In the genomic region with DNA sequence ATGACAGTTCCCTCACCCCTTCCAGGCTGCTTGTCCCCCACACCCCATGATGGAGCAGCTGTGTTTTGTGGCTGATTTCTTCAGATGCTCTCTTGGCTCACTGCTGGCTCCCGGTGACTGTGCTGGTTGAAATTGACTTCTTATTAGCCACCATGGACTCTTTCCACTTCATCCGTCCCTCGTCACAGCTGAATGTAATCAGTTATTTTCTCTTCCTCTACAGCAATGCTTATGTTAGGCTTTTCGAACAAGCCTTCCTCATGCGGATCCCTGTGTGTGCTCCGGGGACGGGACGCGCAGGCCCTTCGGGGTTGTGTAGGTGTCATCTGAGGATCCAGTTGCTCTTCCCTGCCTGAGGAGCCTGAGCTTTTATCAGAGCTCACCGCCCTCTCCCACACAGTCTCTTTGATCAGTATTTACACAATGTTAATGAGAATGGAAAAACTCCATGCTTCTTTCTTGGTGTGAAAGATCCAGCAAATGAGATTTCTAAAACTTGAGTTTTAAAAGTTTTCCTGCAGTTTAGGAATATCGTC, we compare ENCODE assay signal across 1 cellular context.
A peak's percentile ranks its signal among the peaks of the same experiment; 100 is the strongest.
TF ChIP-seq lines count a peak whose summit lies in the region.

No MANE protein-coding gene starts in this region.

TF ChIP-seq in HepG2, 621 proteins besides CTCF, POLR2A, EP300 and RAD21 (continued from another document and continues in another):
- TF ChIP-seq HNF1A (IDR thresholded peaks at IDR 0.05; ENCODE audit: low read depth) (no peak), HNF1A (CRISPR knock-in tag; IDR thresholded peaks at IDR 0.05; ENCODE audit: borderline replicate concordance) (no peak), ZBTB49 (CRISPR knock-in tag; IDR thresholded peaks at IDR 0.05; ENCODE audit: borderline replicate concordance) (no peak), ETV5 (CRISPR knock-in tag; IDR thresholded peaks at IDR 0.05; ENCODE audit: borderline replicate concordance) (no peak), TBX2 (CRISPR knock-in tag; IDR thresholded peaks at IDR 0.05; ENCODE audit: borderline replicate concordance) (peak; percentile 73; the same call in 1 of the 2 replicates), ZNF883 (CRISPR knock-in tag; IDR thresholded peaks at IDR 0.05; ENCODE audit: not compliant biosample characterization) (no peak), ZNF234 (CRISPR knock-in tag; conservative IDR thresholded peaks at IDR 0.05) (no peak), KDM2A (CRISPR knock-in tag; IDR thresholded peaks at IDR 0.05; ENCODE audit: borderline replicate concordance, low read depth) (no peak), GPN1 (CRISPR knock-in tag; IDR thresholded peaks at IDR 0.05; ENCODE audit: borderline replicate concordance) (no peak), SRSF4 (IDR thresholded peaks at IDR 0.05; ENCODE audit: low read depth, low read length, poor library complexity, severe bottlenecking) (no peak), ZNF263 (CRISPR knock-in tag; IDR thresholded peaks at IDR 0.05) (peak; percentile 46; the same call in 1 of the 2 replicates), ZFP36L2 (CRISPR knock-in tag; IDR thresholded peaks at IDR 0.05) (no peak), ZNF225 (CRISPR knock-in tag; IDR thresholded peaks at IDR 0.05) (no peak), ZNF761 (CRISPR knock-in tag; conservative IDR thresholded peaks at IDR 0.05) (no peak), ZNF777 (CRISPR knock-in tag; IDR thresholded peaks at IDR 0.05) (no peak), ZNF547 (CRISPR knock-in tag; IDR thresholded peaks at IDR 0.05) (no peak), ZNF556 (CRISPR knock-in tag; IDR thresholded peaks at IDR 0.05; ENCODE audit: borderline replicate concordance) (no peak), ZNF557 (CRISPR knock-in tag; IDR thresholded peaks at IDR 0.05) (no peak), SP5 (CRISPR knock-in tag; IDR thresholded peaks at IDR 0.05; ENCODE audit: borderline replicate concordance, low read depth) (peak; percentile 89), IRF2 (CRISPR knock-in tag; IDR thresholded peaks at IDR 0.05) (no peak), ZNF235 (CRISPR knock-in tag; IDR thresholded peaks at IDR 0.05; ENCODE audit: borderline replicate concordance) (no peak), SOX13 (IDR thresholded peaks at IDR 0.05) (no peak), SOX13 (CRISPR knock-in tag; conservative IDR thresholded peaks at IDR 0.05 in 1 of 2, IDR thresholded peaks at IDR 0.05 in 1 of 2) (peak in 1 of 2 experiments; percentile 74; a peak in 2 of 4 replicates), MTF1 (CRISPR knock-in tag; IDR thresholded peaks at IDR 0.05) (no peak), ZNF709 (CRISPR knock-in tag; IDR thresholded peaks at IDR 0.05) (no peak), SNAI1 (CRISPR knock-in tag; IDR thresholded peaks at IDR 0.05; ENCODE audit: borderline replicate concordance) (no peak), SOX5 (CRISPR knock-in tag; IDR thresholded peaks at IDR 0.05; ENCODE audit: borderline replicate concordance) (peak; percentile 41; the same call in 1 of the 2 replicates), JUND (CRISPR knock-in tag; IDR thresholded peaks at IDR 0.05) (no peak), ZNF768 (CRISPR knock-in tag; IDR thresholded peaks at IDR 0.05) (no peak), SETDB1 (CRISPR knock-in tag; IDR thresholded peaks at IDR 0.05; ENCODE audit: borderline replicate concordance) (no peak), ZNF367 (CRISPR knock-in tag; IDR thresholded peaks at IDR 0.05; ENCODE audit: borderline replicate concordance) (no peak), ZMYM4 (CRISPR knock-in tag; IDR thresholded peaks at IDR 0.05) (no peak), MLX (CRISPR knock-in tag; IDR thresholded peaks at IDR 0.05) (no peak), ZNF746 (CRISPR knock-in tag; IDR thresholded peaks at IDR 0.05) (no peak), ZNF430 (CRISPR knock-in tag; IDR thresholded peaks at IDR 0.05) (no peak)
- TF ChIP-seq, protein P1, sequence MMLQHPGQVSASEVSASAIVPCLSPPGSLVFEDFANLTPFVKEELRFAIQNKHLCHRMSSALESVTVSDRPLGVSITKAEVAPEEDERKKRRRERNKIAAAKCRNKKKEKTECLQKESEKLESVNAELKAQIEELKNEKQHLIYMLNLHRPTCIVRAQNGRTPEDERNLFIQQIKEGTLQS (CRISPR knock-in tag; IDR thresholded peaks at IDR 0.05) = no peak
- TF ChIP-seq, protein P2, sequence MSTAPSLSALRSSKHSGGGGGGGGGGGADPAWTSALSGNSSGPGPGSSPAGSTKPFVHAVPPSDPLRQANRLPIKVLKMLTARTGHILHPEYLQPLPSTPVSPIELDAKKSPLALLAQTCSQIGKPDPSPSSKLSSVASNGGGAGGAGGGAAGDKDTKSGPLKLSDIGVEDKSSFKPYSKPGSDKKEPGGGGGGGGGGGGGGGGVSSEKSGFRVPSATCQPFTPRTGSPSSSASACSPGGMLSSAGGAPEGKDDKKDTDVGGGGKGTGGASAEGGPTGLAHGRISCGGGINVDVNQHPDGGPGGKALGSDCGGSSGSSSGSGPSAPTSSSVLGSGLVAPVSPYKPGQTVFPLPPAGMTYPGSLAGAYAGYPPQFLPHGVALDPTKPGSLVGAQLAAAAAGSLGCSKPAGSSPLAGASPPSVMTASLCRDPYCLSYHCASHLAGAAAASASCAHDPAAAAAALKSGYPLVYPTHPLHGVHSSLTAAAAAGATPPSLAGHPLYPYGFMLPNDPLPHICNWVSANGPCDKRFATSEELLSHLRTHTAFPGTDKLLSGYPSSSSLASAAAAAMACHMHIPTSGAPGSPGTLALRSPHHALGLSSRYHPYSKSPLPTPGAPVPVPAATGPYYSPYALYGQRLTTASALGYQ (CRISPR knock-in tag; IDR thresholded peaks at IDR 0.05) = no peak
- TF ChIP-seq, protein P3, sequence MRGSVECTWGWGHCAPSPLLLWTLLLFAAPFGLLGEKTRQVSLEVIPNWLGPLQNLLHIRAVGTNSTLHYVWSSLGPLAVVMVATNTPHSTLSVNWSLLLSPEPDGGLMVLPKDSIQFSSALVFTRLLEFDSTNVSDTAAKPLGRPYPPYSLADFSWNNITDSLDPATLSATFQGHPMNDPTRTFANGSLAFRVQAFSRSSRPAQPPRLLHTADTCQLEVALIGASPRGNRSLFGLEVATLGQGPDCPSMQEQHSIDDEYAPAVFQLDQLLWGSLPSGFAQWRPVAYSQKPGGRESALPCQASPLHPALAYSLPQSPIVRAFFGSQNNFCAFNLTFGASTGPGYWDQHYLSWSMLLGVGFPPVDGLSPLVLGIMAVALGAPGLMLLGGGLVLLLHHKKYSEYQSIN (CRISPR knock-in tag; IDR thresholded peaks at IDR 0.05; ENCODE audit: borderline replicate concordance) = no peak
- TF ChIP-seq, protein P4, sequence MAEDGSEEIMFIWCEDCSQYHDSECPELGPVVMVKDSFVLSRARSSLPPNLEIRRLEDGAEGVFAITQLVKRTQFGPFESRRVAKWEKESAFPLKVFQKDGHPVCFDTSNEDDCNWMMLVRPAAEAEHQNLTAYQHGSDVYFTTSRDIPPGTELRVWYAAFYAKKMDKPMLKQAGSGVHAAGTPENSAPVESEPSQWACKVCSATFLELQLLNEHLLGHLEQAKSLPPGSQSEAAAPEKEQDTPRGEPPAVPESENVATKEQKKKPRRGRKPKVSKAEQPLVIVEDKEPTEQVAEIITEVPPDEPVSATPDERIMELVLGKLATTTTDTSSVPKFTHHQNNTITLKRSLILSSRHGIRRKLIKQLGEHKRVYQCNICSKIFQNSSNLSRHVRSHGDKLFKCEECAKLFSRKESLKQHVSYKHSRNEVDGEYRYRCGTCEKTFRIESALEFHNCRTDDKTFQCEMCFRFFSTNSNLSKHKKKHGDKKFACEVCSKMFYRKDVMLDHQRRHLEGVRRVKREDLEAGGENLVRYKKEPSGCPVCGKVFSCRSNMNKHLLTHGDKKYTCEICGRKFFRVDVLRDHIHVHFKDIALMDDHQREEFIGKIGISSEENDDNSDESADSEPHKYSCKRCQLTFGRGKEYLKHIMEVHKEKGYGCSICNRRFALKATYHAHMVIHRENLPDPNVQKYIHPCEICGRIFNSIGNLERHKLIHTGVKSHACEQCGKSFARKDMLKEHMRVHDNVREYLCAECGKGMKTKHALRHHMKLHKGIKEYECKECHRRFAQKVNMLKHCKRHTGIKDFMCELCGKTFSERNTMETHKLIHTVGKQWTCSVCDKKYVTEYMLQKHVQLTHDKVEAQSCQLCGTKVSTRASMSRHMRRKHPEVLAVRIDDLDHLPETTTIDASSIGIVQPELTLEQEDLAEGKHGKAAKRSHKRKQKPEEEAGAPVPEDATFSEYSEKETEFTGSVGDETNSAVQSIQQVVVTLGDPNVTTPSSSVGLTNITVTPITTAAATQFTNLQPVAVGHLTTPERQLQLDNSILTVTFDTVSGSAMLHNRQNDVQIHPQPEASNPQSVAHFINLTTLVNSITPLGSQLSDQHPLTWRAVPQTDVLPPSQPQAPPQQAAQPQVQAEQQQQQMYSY (CRISPR knock-in tag; IDR thresholded peaks at IDR 0.05) = no peak
- TF ChIP-seq, protein P5, sequence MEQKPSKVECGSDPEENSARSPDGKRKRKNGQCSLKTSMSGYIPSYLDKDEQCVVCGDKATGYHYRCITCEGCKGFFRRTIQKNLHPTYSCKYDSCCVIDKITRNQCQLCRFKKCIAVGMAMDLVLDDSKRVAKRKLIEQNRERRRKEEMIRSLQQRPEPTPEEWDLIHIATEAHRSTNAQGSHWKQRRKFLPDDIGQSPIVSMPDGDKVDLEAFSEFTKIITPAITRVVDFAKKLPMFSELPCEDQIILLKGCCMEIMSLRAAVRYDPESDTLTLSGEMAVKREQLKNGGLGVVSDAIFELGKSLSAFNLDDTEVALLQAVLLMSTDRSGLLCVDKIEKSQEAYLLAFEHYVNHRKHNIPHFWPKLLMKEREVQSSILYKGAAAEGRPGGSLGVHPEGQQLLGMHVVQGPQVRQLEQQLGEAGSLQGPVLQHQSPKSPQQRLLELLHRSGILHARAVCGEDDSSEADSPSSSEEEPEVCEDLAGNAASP (CRISPR knock-in tag; IDR thresholded peaks at IDR 0.05; ENCODE audit: borderline replicate concordance) = peak; percentile 85; the same call in 1 of the 2 replicates
- TF ChIP-seq, protein P6, sequence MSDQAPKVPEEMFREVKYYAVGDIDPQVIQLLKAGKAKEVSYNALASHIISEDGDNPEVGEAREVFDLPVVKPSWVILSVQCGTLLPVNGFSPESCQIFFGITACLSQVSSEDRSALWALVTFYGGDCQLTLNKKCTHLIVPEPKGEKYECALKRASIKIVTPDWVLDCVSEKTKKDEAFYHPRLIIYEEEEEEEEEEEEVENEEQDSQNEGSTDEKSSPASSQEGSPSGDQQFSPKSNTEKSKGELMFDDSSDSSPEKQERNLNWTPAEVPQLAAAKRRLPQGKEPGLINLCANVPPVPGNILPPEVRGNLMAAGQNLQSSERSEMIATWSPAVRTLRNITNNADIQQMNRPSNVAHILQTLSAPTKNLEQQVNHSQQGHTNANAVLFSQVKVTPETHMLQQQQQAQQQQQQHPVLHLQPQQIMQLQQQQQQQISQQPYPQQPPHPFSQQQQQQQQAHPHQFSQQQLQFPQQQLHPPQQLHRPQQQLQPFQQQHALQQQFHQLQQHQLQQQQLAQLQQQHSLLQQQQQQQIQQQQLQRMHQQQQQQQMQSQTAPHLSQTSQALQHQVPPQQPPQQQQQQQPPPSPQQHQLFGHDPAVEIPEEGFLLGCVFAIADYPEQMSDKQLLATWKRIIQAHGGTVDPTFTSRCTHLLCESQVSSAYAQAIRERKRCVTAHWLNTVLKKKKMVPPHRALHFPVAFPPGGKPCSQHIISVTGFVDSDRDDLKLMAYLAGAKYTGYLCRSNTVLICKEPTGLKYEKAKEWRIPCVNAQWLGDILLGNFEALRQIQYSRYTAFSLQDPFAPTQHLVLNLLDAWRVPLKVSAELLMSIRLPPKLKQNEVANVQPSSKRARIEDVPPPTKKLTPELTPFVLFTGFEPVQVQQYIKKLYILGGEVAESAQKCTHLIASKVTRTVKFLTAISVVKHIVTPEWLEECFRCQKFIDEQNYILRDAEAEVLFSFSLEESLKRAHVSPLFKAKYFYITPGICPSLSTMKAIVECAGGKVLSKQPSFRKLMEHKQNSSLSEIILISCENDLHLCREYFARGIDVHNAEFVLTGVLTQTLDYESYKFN (CRISPR knock-in tag; conservative IDR thresholded peaks at IDR 0.05) = 0 out of 2 replicates have a peak, but pooled peaks have one; percentile 42
